In genomic region chr1:184002071-184002470, GRCh38 we compare ENCODE assay signal across 9 cellular contexts. TPM values are rescaled to one million over a fixed set of nuclear protein-coding genes. Genes with fewer than 3 reads are reported as not detected.
A peak's percentile ranks its signal among the peaks of the same experiment; 100 is the strongest.
DNase-seq lines count a peak whose midpoint lies in the region; ATAC-seq, FAIRE-seq and TF ChIP-seq lines count a peak whose summit lies in the region.
"Had no signal": no experiment of that assay in that cellular context is flagged by ENCODE, and none has a peak within 500 bp of the region (broad histone marks: within the 10 kb centered on the region; RNA-seq: fewer than 3 reads in every experiment).

No MANE protein-coding gene starts in this region.

- peaks cover 12% of the 10 kb centered on the region for H3K4me1 Mint-ChIP-seq in stimulated activated naive CD8-positive, alpha-beta T cell treated with anti-CD3 and anti-CD28 coated beads, Interleukin-15, amount 100 ng/mL, for 72 hours
- H3K4me1 Mint-ChIP-seq: CD14-positive monocyte had no signal

- no peak overlapping the region for H3K4me3 ChIP-seq in body of pancreas
- H3K4me3 ChIP-seq in prostate gland, result no peak overlapping the region

- FAIRE-seq in GM12891 (lab: Jason Lieb, UNC), result no peak

- peak; percentile 52 for ATAC-seq in stimulated activated naive CD8-positive, alpha-beta T cell treated with anti-CD3 and anti-CD28 coated beads, Interleukin-15, Interleukin-2, amounts not matched to agents 100 U/mL and 50 U/mL, for 24 hours
- no peak for ATAC-seq in stimulated activated naive CD8-positive, alpha-beta T cell treated with anti-CD3 and anti-CD28 coated beads, Interleukin-15, amount 100 ng/mL, for 72 hours
- peak; percentile 98 for ATAC-seq in body of pancreas
- no peak for ATAC-seq in GM18505 (IDR thresholded peaks at IDR 0.05; ENCODE audit: unreplicated experiment)

- H3K27ac ChIP-seq in body of pancreas, result peak overlapping the region in 3 of 4 donors; percentile 24 to 71 (median 49)
- no peak overlapping the region for H3K27ac ChIP-seq in prostate gland

- H3K36me3 ChIP-seq in body of pancreas (replicated peaks in 1 of 2; ENCODE audit: insufficient read depth in 1 of 2, low read depth in 2 of 2), result no peaks in the 10 kb centered on the region
- no peaks in the 10 kb centered on the region for H3K36me3 ChIP-seq in prostate gland

- H3K4me1 ChIP-seq in body of pancreas (peaks cover 10% of the 10 kb centered on the region), prostate gland (replicated peaks) (no peaks in the 10 kb centered on the region)

- no peak for TF ChIP-seq POLR2A in body of pancreas (IDR thresholded peaks at IDR 0.05)
- no peak for TF ChIP-seq POLR2A in GM12891 (IDR thresholded peaks at IDR 0.05; ENCODE audit: low read depth, low read length)
- no peak for TF ChIP-seq POLR2A in prostate gland (IDR thresholded peaks at IDR 0.05)
- no peak for TF ChIP-seq POLR2A in GM18505 (IDR thresholded peaks at IDR 0.05; ENCODE audit: borderline replicate concordance, extremely low read depth, insufficient read depth, insufficient read length)

- peak overlapping the region in 1 of 2 donors; percentile 12 for H3K27ac Mint-ChIP-seq in stimulated activated naive CD8-positive, alpha-beta T cell treated with anti-CD3 and anti-CD28 coated beads, Interleukin-15, amount 100 ng/mL, for 72 hours
- H3K27ac Mint-ChIP-seq: CD14-positive monocyte had no signal

- intact Hi-C loops in body of pancreas (cut with DNase I), result no loop called here
- intact Hi-C loops in prostate gland (cut with DNase I), result no loop called here

- H3K9me3 ChIP-seq in body of pancreas (no peaks in the 10 kb centered on the region), prostate gland (no peaks in the 10 kb centered on the region)

- WGBS in body of pancreas, 2 donors, result 11% methylated on average over 2 of the region's 2 CpGs
- WGBS in prostate gland, result 14% methylated on average over 2 of the region's 2 CpGs

- H3K9me3 Mint-ChIP-seq in stimulated activated naive CD8-positive, alpha-beta T cell treated with anti-CD3 and anti-CD28 coated beads, Interleukin-15, amount 100 ng/mL, for 72 hours, result no peaks in the 10 kb centered on the region

- H3K4me3 Mint-ChIP-seq in stimulated activated naive CD8-positive, alpha-beta T cell treated with anti-CD3 and anti-CD28 coated beads, Interleukin-15, amount 100 ng/mL, for 72 hours, result peak overlapping the region in 1 of 2 donors; percentile 12
- H3K4me3 Mint-ChIP-seq: CD14-positive monocyte had no signal

- no peaks in the 10 kb centered on the region for H3K27me3 ChIP-seq in body of pancreas
- H3K27me3 ChIP-seq in prostate gland (replicated peaks; ENCODE audit: insufficient read depth), result no peaks in the 10 kb centered on the region

- TF ChIP-seq CTCF in body of pancreas (IDR thresholded peaks at IDR 0.05), result no peak
- TF ChIP-seq CTCF in prostate gland (IDR thresholded peaks at IDR 0.05), result no peak

- no peak for DNase-seq in stimulated activated naive CD8-positive, alpha-beta T cell treated with anti-CD3 and anti-CD28 coated beads, Interleukin-15, Interleukin-2, amounts not matched to agents 100 U/mL and 50 U/mL, for 24 hours
- DNase-seq in stimulated activated naive CD8-positive, alpha-beta T cell treated with anti-CD3 and anti-CD28 coated beads, Interleukin-15, amount 100 ng/mL, for 72 hours, result no peak
- DNase-seq in body of pancreas, result peak; percentile 55 to 72 (median 62)
- peak; percentile 40 for DNase-seq in iPS-NIHi11 (ENCODE audit: low spot score)
- no peak for DNase-seq in GM12891 (ENCODE audit: insufficient read length, low spot score)
- no peak for DNase-seq in prostate gland (ENCODE audit: low spot score)
- DNase-seq in stimulated activated CD4-positive, alpha-beta T cell treated with anti-CD3 and anti-CD28 coated beads, Interleukin-4, amount 100 ng/mL, for 4 hours, result no peak

- no peaks in the 10 kb centered on the region for H3K27me3 Mint-ChIP-seq in stimulated activated naive CD8-positive, alpha-beta T cell treated with anti-CD3 and anti-CD28 coated beads, Interleukin-15, amount 100 ng/mL, for 72 hours

TF ChIP-seq in GM12891, 5 proteins besides CTCF, POLR2A, EP300 and RAD21:
- TF ChIP-seq TAF1 (IDR thresholded peaks at IDR 0.05; ENCODE audit: low read depth, low read length) (no peak), PAX5 (IDR thresholded peaks at IDR 0.05; ENCODE audit: insufficient read depth, low read length, severe bottlenecking) (no peak), POU2F2 (IDR thresholded peaks at IDR 0.05; ENCODE audit: low read depth, low read length) (no peak), SPI1 (IDR thresholded peaks at IDR 0.05; ENCODE audit: low read depth, low read length) (no peak), POLR2AphosphoS5 (IDR thresholded peaks at IDR 0.05; ENCODE audit: low read depth, low read length) (no peak)

RNA-seq across cellular contexts. Expression of gene COLGALT2, which starts 35.5 kb away (rescaled TPM):
- total RNA-seq in body of pancreas (1 to 10 TPM; 2.3 to 6.9 TPM), prostate gland (1 to 10 TPM; 1.5 to 9.0 TPM)
- polyA plus RNA-seq in GM12891 (2012; ENCODE audit: low read depth, missing spikeins), result 0.05 TPM
- polyA plus RNA-seq: CD14-positive monocyte had no signal

RNA-seq across cellular contexts. Expression of gene TSEN15, which starts 49.5 kb away (rescaled TPM):
- total RNA-seq in body of pancreas (10 to 100 TPM; 17.1 to 23.1 TPM), prostate gland (10 to 100 TPM; 33.4 to 36.8 TPM)
- polyA plus RNA-seq in GM12891 (2012; ENCODE audit: low read depth, missing spikeins), result 14.7 TPM

Comparison
In these comparisons a context has a peak if more than half of its experiments do, and no peak if none do; other contexts are left out.
1. ATAC-seq: peak in stimulated activated naive CD8-positive, alpha-beta T cell treated with anti-CD3 and anti-CD28 coated beads, Interleukin-15, Interleukin-2, amounts not matched to agents 100 U/mL and 50 U/mL, for 24 hours (single experiment) and body of pancreas (single experiment); none in stimulated activated naive CD8-positive, alpha-beta T cell treated with anti-CD3 and anti-CD28 coated beads, Interleukin-15, amount 100 ng/mL, for 72 hours (single experiment) and GM18505 (single experiment).
2. DNase-seq: peak in body of pancreas (4 of 4) and iPS-NIHi11 (single experiment); none in stimulated activated naive CD8-positive, alpha-beta T cell treated with anti-CD3 and anti-CD28 coated beads, Interleukin-15, Interleukin-2, amounts not matched to agents 100 U/mL and 50 U/mL, for 24 hours (single experiment), stimulated activated naive CD8-positive, alpha-beta T cell treated with anti-CD3 and anti-CD28 coated beads, Interleukin-15, amount 100 ng/mL, for 72 hours (0 of 2), GM12891 (single experiment), prostate gland (single experiment) and stimulated activated CD4-positive, alpha-beta T cell treated with anti-CD3 and anti-CD28 coated beads, Interleukin-4, amount 100 ng/mL, for 4 hours (0 of 2).
3. H3K27ac ChIP-seq: peak in body of pancreas (3 of 4); none in prostate gland (0 of 2).